In genomic region chr20:19639471-19640045, GRCh38 we compare ENCODE assay signal across 7 cellular contexts.
DNase-seq lines count a peak whose midpoint lies in the region; ATAC-seq, FAIRE-seq and TF ChIP-seq lines count a peak whose summit lies in the region.
"Not testable (repeated sequence)": the region's sequence is repeated elsewhere in the genome, so short reads cannot be mapped to it uniquely, and the experiment has no call there.

No MANE protein-coding gene starts in this region.

- H3K4me1 ChIP-seq in K562 (replicated peaks in 1 of 2; ENCODE audit: control insufficient read depth in 2 of 2, insufficient read depth in 2 of 2, low read length in 2 of 2); endodermal cell (ENCODE audit: control insufficient read depth, insufficient read depth, low read length); testis: not testable (repeated sequence)

- not testable (repeated sequence) for FAIRE-seq in K562 (lab: Jason Lieb, UNC)

- not testable (repeated sequence) for H3K9me1 ChIP-seq in K562 (ENCODE audit: control insufficient read depth, insufficient read depth, low read length)

- CTCF ChIA-PET in K562 (lab: Yijun Ruan, JAX; ENCODE audit: low intra/inter-chr PET ratio): not testable (repeated sequence)

- not testable (repeated sequence) for H3K9me3 Mint-ChIP-seq in endodermal cell; osteocyte (ENCODE audit: unreplicated experiment)

- H3K79me2 ChIP-seq in K562 (ENCODE audit: control insufficient read depth, insufficient read depth, low read length): not testable (repeated sequence)

- not testable (repeated sequence) for H3K36me3 ChIP-seq in K562 (ENCODE audit: control insufficient read depth, insufficient read depth, low read length); endodermal cell (ENCODE audit: control insufficient read depth, insufficient read depth, low read length); testis (ENCODE audit: low read depth, missing control alignments)

- H3K27ac Mint-ChIP-seq in endodermal cell; osteocyte (ENCODE audit: unreplicated experiment): not testable (repeated sequence)

- TF ChIP-seq CTCF in K562 (IDR thresholded peaks at IDR 0.05 in 2 of 3, conservative IDR thresholded peaks at IDR 0.05 in 1 of 3; ENCODE audit: insufficient read depth in 2 of 3, low read depth in 1 of 3, low read length in 3 of 3); endodermal cell (conservative IDR thresholded peaks at IDR 0.05); osteocyte (IDR thresholded peaks at IDR 0.05); testis (IDR thresholded peaks at IDR 0.05): not testable (repeated sequence)

- TF ChIP-seq RAD21 in Ishikawa (IDR thresholded peaks at IDR 0.05; ENCODE audit: low read depth); K562 (CRISPR knock-in tag; conservative IDR thresholded peaks at IDR 0.05 in 1 of 2, IDR thresholded peaks at IDR 0.05 in 1 of 2): not testable (repeated sequence)

- not testable (repeated sequence) for H3K27me3 Mint-ChIP-seq in endodermal cell (ENCODE audit: insufficient read depth)
- H3K27me3 Mint-ChIP-seq in osteocyte (ENCODE audit: unreplicated experiment): peaks cover 25% of the 10 kb centered on the region

- not testable (repeated sequence) for H3K27ac ChIP-seq in K562 (ENCODE audit: extremely low read depth, low read depth, low read length); endodermal cell (ENCODE audit: low read depth, low read length); testis

- DNase-seq in NCI-H2227 (lab: John Stamatoyannopoulos, UW; ENCODE audit: unreplicated experiment) (peak; percentile 18), NCI-H69 (lab: John Stamatoyannopoulos, UW) (peak; percentile 15), endodermal cell (peak; percentile 20), osteocyte (ENCODE audit: extremely low spot score, unreplicated experiment) (peak; percentile 83), testis (peak; percentile 51)
- DNase-seq in K562 (ENCODE audit: extremely low read depth in 1 of 4, low spot score in 3 of 4): not testable (repeated sequence)

- intact Hi-C loops in K562 (cut with micrococcal nuclease); testis (cut with DNase I; ENCODE audit: low total_unique reads): not testable (repeated sequence)

- not testable (repeated sequence) for TF ChIP-seq POLR2A in K562 (conservative IDR thresholded peaks at IDR 0.05); testis (IDR thresholded peaks at IDR 0.05)

- H2AFZ ChIP-seq in K562 (ENCODE audit: low read depth, low read length): not testable (repeated sequence)

- not testable (repeated sequence) for H3K9ac ChIP-seq in K562 (ENCODE audit: insufficient read depth in 1 of 2, low read depth in 2 of 2, low read length in 2 of 2); endodermal cell (ENCODE audit: extremely low read depth, low read length, poor library complexity, severe bottlenecking)

- H4K20me1 ChIP-seq in K562 (replicated peaks; ENCODE audit: control insufficient read depth, insufficient read depth, low read length): not testable (repeated sequence)

- H3K4me3 ChIP-seq in K562; endodermal cell (ENCODE audit: low read length): not testable (repeated sequence)
- peak overlapping the region; percentile 34 to 54 for H3K4me3 ChIP-seq in testis

- TF ChIP-seq EP300 in Ishikawa (IDR thresholded peaks at IDR 0.05; ENCODE audit: borderline replicate concordance); K562 (IDR thresholded peaks at IDR 0.05; ENCODE audit: low read length): not testable (repeated sequence)

- H3K9me3 ChIP-seq in K562 (replicated peaks; ENCODE audit: control insufficient read depth, insufficient read depth, low read depth, low read length); endodermal cell (ENCODE audit: control insufficient read depth, low read length); testis: not testable (repeated sequence)

- not testable (repeated sequence) for BruUV-seq in K562 (replicated peaks; lab: Mats Ljungman, UMichigan)

- peaks cover 12% of the 10 kb centered on the region for H3K4me1 Mint-ChIP-seq in endodermal cell
- H3K4me1 Mint-ChIP-seq in osteocyte (ENCODE audit: unreplicated experiment): not testable (repeated sequence)

- H3K36me3 Mint-ChIP-seq in endodermal cell (ENCODE audit: low read depth); osteocyte (ENCODE audit: unreplicated experiment): not testable (repeated sequence)

- H3K4me2 ChIP-seq in K562 (ENCODE audit: insufficient read depth, low read length): not testable (repeated sequence)

- POLR2A ChIA-PET in K562 (lab: Yijun Ruan, JAX): not testable (repeated sequence)

- 12% methylated on average over 7 of the region's 32 CpGs for WGBS in K562 (ENCODE audit: insufficient coverage, low coverage, missing lambda C conversion rate)
- 96 to 100% methylated on average over 17 to 32 of the region's 32 CpGs for WGBS in endodermal cell (ENCODE audit: insufficient coverage in 1 of 2, insufficient read length in 1 of 2), 2 experiments
- 0 to 80% methylated on average over 1 to 30 of the region's 32 CpGs for WGBS in testis, 2 donors

- in situ Hi-C loops in K562 (cut with MboI): not testable (repeated sequence)

- not testable (repeated sequence) for ATAC-seq in K562

- H3K4me3 Mint-ChIP-seq in endodermal cell; osteocyte (ENCODE audit: unreplicated experiment): not testable (repeated sequence)

- H3K27me3 ChIP-seq in K562 (ENCODE audit: control insufficient read depth in 2 of 2, insufficient read depth in 2 of 2, low read length in 2 of 2); endodermal cell (ENCODE audit: control insufficient read depth, insufficient read depth, low read length, poor library complexity, severe bottlenecking); testis: not testable (repeated sequence)

TF ChIP-seq in Ishikawa, 13 proteins besides CTCF, POLR2A, EP300 and RAD21:
- 0 out of 2 replicates have a peak, but pooled peaks have one; percentile 25 for TF ChIP-seq EGR1 (IDR thresholded peaks at IDR 0.05)

TF ChIP-seq in K562, 482 proteins besides CTCF, POLR2A, EP300 and RAD21:
- TF ChIP-seq EGR1 (conservative IDR thresholded peaks at IDR 0.05): 0 out of 2 replicates have a peak, but pooled peaks have one; percentile 17
TF ChIP-seq in K562: peak in this region for 1; not testable (repeated sequence) for 481.
